2 cellular contexts compared by ENCODE assay signal in the genomic region with DNA sequence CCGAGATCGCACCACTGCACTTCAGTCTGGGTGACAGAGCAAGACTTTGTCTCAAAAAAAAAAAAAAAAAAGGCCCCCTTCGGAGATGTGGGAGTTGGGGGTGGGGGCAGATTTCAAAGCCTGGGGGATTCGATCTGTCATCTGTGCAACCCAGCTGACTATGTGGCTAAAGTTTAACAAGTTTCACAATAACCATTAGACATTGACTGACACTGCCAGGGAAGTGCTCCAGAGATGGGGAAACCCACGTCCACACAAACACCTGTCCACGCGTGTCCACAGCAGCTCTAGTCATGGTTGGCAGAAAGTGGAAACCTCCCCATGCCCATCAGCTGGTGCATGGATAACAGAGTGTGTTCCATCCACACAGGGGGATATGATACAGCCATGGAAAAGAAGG.
A peak's percentile ranks its signal among the peaks of the same experiment; 100 is the strongest.
TF ChIP-seq lines count a peak whose summit lies in the region.

No MANE protein-coding gene starts in this region.

TF ChIP-seq in IMR-90, 13 proteins besides CTCF, POLR2A, EP300 and RAD21:
- TF ChIP-seq MXI1 (IDR thresholded peaks at IDR 0.05; ENCODE audit: borderline replicate concordance, low read depth, low read length) (no peak), MAFK (IDR thresholded peaks at IDR 0.05; ENCODE audit: low read depth, low read length) (no peak)
TF ChIP-seq in IMR-90: peak in this region for 0.

TF ChIP-seq in GM12878, 131 proteins besides CTCF, POLR2A, EP300 and RAD21:
- TF ChIP-seq GATAD2B (conservative IDR thresholded peaks at IDR 0.05; ENCODE audit: low read depth) (no peak), SIX5 (IDR thresholded peaks at IDR 0.05; ENCODE audit: low read depth, low read length, severe bottlenecking) (no peak), NR2F1 (conservative IDR thresholded peaks at IDR 0.05) (no peak), MXI1 (IDR thresholded peaks at IDR 0.05; ENCODE audit: low read depth, low read length) (no peak), PAX8 (IDR thresholded peaks at IDR 0.05) (no peak), SREBF2 (IDR thresholded peaks at IDR 0.05; ENCODE audit: low read length) (no peak), IKZF1 (conservative IDR thresholded peaks at IDR 0.05) (0 out of 2 replicates have a peak, but pooled peaks have one; percentile 27), JUNB (IDR thresholded peaks at IDR 0.05) (no peak)
- TF ChIP-seq, protein P1, sequence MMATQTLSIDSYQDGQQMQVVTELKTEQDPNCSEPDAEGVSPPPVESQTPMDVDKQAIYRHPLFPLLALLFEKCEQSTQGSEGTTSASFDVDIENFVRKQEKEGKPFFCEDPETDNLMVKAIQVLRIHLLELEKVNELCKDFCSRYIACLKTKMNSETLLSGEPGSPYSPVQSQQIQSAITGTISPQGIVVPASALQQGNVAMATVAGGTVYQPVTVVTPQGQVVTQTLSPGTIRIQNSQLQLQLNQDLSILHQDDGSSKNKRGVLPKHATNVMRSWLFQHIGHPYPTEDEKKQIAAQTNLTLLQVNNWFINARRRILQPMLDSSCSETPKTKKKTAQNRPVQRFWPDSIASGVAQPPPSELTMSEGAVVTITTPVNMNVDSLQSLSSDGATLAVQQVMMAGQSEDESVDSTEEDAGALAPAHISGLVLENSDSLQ (IDR thresholded peaks at IDR 0.05): peak; percentile 58
- TF ChIP-seq, protein P2, sequence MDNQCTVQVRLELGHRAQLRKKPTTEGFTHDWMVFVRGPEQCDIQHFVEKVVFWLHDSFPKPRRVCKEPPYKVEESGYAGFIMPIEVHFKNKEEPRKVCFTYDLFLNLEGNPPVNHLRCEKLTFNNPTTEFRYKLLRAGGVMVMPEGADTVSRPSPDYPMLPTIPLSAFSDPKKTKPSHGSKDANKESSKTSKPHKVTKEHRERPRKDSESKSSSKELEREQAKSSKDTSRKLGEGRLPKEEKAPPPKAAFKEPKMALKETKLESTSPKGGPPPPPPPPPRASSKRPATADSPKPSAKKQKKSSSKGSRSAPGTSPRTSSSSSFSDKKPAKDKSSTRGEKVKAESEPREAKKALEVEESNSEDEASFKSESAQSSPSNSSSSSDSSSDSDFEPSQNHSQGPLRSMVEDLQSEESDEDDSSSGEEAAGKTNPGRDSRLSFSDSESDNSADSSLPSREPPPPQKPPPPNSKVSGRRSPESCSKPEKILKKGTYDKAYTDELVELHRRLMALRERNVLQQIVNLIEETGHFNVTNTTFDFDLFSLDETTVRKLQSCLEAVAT (IDR thresholded peaks at IDR 0.05): no peak
- TF ChIP-seq, protein P3, sequence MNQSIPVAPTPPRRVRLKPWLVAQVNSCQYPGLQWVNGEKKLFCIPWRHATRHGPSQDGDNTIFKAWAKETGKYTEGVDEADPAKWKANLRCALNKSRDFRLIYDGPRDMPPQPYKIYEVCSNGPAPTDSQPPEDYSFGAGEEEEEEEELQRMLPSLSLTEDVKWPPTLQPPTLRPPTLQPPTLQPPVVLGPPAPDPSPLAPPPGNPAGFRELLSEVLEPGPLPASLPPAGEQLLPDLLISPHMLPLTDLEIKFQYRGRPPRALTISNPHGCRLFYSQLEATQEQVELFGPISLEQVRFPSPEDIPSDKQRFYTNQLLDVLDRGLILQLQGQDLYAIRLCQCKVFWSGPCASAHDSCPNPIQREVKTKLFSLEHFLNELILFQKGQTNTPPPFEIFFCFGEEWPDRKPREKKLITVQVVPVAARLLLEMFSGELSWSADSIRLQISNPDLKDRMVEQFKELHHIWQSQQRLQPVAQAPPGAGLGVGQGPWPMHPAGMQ (IDR thresholded peaks at IDR 0.05; ENCODE audit: borderline replicate concordance): no peak
- TF ChIP-seq, protein P4, sequence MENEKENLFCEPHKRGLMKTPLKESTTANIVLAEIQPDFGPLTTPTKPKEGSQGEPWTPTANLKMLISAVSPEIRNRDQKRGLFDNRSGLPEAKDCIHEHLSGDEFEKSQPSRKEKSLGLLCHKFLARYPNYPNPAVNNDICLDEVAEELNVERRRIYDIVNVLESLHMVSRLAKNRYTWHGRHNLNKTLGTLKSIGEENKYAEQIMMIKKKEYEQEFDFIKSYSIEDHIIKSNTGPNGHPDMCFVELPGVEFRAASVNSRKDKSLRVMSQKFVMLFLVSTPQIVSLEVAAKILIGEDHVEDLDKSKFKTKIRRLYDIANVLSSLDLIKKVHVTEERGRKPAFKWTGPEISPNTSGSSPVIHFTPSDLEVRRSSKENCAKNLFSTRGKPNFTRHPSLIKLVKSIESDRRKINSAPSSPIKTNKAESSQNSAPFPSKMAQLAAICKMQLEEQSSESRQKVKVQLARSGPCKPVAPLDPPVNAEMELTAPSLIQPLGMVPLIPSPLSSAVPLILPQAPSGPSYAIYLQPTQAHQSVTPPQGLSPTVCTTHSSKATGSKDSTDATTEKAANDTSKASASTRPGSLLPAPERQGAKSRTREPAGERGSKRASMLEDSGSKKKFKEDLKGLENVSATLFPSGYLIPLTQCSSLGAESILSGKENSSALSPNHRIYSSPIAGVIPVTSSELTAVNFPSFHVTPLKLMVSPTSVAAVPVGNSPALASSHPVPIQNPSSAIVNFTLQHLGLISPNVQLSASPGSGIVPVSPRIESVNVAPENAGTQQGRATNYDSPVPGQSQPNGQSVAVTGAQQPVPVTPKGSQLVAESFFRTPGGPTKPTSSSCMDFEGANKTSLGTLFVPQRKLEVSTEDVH (IDR thresholded peaks at IDR 0.05; ENCODE audit: low read depth, partially characterized antibody): no peak
- TF ChIP-seq, protein P5, sequence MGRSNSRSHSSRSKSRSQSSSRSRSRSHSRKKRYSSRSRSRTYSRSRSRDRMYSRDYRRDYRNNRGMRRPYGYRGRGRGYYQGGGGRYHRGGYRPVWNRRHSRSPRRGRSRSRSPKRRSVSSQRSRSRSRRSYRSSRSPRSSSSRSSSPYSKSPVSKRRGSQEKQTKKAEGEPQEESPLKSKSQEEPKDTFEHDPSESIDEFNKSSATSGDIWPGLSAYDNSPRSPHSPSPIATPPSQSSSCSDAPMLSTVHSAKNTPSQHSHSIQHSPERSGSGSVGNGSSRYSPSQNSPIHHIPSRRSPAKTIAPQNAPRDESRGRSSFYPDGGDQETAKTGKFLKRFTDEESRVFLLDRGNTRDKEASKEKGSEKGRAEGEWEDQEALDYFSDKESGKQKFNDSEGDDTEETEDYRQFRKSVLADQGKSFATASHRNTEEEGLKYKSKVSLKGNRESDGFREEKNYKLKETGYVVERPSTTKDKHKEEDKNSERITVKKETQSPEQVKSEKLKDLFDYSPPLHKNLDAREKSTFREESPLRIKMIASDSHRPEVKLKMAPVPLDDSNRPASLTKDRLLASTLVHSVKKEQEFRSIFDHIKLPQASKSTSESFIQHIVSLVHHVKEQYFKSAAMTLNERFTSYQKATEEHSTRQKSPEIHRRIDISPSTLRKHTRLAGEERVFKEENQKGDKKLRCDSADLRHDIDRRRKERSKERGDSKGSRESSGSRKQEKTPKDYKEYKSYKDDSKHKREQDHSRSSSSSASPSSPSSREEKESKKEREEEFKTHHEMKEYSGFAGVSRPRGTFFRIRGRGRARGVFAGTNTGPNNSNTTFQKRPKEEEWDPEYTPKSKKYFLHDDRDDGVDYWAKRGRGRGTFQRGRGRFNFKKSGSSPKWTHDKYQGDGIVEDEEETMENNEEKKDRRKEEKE (IDR thresholded peaks at IDR 0.05): no peak
TF ChIP-seq in GM12878: peak in this region for 2.
